Comparison of ENCODE assay signal across 17 cellular contexts in the genomic region with DNA sequence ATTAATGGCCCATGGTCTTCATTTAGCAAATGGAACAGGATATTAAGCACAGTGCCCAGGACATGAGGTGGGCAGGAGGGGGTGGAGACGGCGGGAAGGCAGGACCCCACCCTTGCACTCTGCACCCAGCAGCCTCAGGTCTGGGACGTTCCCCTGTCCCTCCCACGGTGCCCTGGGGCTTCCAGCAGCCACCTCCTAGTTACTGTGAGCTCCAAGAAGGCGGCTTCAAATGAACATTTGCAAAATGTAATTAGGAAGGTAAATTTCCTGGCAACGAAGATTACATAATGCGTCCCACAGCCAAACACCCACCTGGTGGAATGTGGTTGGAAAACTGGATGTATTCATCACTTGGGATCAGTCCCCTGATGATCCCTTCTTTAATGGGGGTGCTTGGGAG. TPM values are rescaled to one million over a fixed set of nuclear protein-coding genes. Genes with fewer than 3 reads are reported as not detected.
DNase-seq lines count a peak whose midpoint lies in the region; ATAC-seq, FAIRE-seq and TF ChIP-seq lines count a peak whose summit lies in the region.
"Had no signal": no experiment of that assay in that cellular context is flagged by ENCODE, and none has a peak within 500 bp of the region (broad histone marks: within the 10 kb centered on the region; RNA-seq: fewer than 3 reads in every experiment).

No MANE protein-coding gene starts in this region.

- no peaks in the 10 kb centered on the region for H3K27me3 ChIP-seq in H7 (ENCODE audit: control insufficient read depth, insufficient read depth, low read length)

- no peak for ATAC-seq in GM19467 (IDR thresholded peaks at IDR 0.05; ENCODE audit: unreplicated experiment)

- no peak for TF ChIP-seq POLR2A in GM12891 (IDR thresholded peaks at IDR 0.05; ENCODE audit: low read depth, low read length)

- FAIRE-seq in GM12891 (lab: Jason Lieb, UNC), result no peak
- FAIRE-seq: D721Med, GM19239, H54 had no signal

- peak overlapping the region; percentile 54 for H3K27ac ChIP-seq in caudate nucleus (ENCODE audit: low read depth, low read length)

- H3K36me3 ChIP-seq in H7 (replicated peaks; ENCODE audit: control insufficient read depth, insufficient read depth, low read length), result no peaks in the 10 kb centered on the region

- H3K4me3 ChIP-seq in H7 (ENCODE audit: insufficient read depth, low read depth, low read length), result no peak overlapping the region

- DNase-seq in H7 (peak; percentile 59), NCI-H526 (lab: John Stamatoyannopoulos, UW) (peak; percentile 38 to 81), caudate nucleus (lab: John Stamatoyannopoulos, UW) (peak in 37 of 61 donors; percentile 11 to 82 (median 48)), putamen (ENCODE audit: low spot score) (peak; percentile 76), GM12891 (ENCODE audit: insufficient read length, low spot score) (no peak), NCI-H2081 (lab: John Stamatoyannopoulos, UW) (no peak)
- no peak for DNase-seq in activated CD4-positive, alpha-beta T cell treated with anti-CD3 and anti-CD28 coated beads for 48 hours
- DNase-seq: CD4-positive, alpha-beta T cell; CD8-positive, alpha-beta memory T cell; DMS53; DMS79 treated with DMSO at 0.1 percent for 48 hours; GOT3; HCEC 1CT had no signal

TF ChIP-seq in GM12891, 5 proteins besides CTCF, POLR2A, EP300 and RAD21:
- TF ChIP-seq POU2F2 (IDR thresholded peaks at IDR 0.05; ENCODE audit: low read depth, low read length), result no peak
- no peak for TF ChIP-seq TAF1 (IDR thresholded peaks at IDR 0.05; ENCODE audit: low read depth, low read length)
- no peak for TF ChIP-seq POLR2AphosphoS5 (IDR thresholded peaks at IDR 0.05; ENCODE audit: low read depth, low read length)
- no peak for TF ChIP-seq PAX5 (IDR thresholded peaks at IDR 0.05; ENCODE audit: insufficient read depth, low read length, severe bottlenecking)
- no peak for TF ChIP-seq SPI1 (IDR thresholded peaks at IDR 0.05; ENCODE audit: low read depth, low read length)

RNA-seq across cellular contexts. Expression of a gene that starts 59.4 kb away (rescaled TPM):
- 13.3 and 21.3 TPM in 2 replicates for total RNA-seq in H7 (2014; rRNA removed; shearing (Covaris generic))
- polyA plus RNA-seq in GM12891 (2012; ENCODE audit: low read depth, missing spikeins), result 6.2 TPM

Comparison
In these comparisons a context has a peak if more than half of its experiments do, and no peak if none do; other contexts are left out.
1. DNase-seq: peak in H7 (single experiment), NCI-H526 (2 of 2), caudate nucleus (37 of 61) and putamen (single experiment); none in GM12891 (single experiment), NCI-H2081 (0 of 2) and activated CD4-positive, alpha-beta T cell treated with anti-CD3 and anti-CD28 coated beads for 48 hours (single experiment).